In the genomic region with DNA sequence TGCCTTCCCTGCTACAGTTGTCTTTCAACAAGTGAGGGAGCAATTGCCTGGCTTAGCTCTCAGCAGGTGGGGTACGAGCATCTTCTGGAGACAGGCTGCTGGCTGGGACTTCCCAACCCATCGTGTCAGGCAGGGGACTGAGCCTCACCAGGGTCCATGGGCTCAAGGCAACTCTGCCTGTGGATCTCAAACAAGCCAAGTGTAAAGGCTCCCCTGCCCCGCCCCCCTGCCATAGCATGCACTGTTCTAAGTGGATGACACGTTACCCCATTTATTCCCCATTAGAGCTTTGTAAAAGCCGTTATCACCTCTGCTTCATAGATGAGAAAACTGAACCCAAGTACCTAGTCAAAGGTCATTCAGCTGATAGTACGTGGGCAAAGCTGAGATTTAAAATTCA, we compare ENCODE assay signal across 19 cellular contexts.
DNase-seq lines count a peak whose midpoint lies in the region; ATAC-seq, FAIRE-seq and TF ChIP-seq lines count a peak whose summit lies in the region.
"Had no signal": no experiment of that assay in that cellular context is flagged by ENCODE, and none has a peak within 500 bp of the region (broad histone marks: within the 10 kb centered on the region; RNA-seq: fewer than 3 reads in every experiment).

No MANE protein-coding gene starts in this region.

- no peaks in the 10 kb centered on the region for H4K20me1 ChIP-seq in neural progenitor cell (ENCODE audit: low read depth)
- H4K20me1 ChIP-seq: BLaER1 had no signal

- H3K9ac ChIP-seq in neural progenitor cell, result no peak overlapping the region
- H3K9ac ChIP-seq: BLaER1 had no signal

- no peaks in the 10 kb centered on the region for H3K79me2 ChIP-seq in neural progenitor cell (ENCODE audit: low read depth)

- POLR2A ChIA-PET in WTC11 (lab: Charles Lee), result no interaction called here
- POLR2A ChIA-PET in naive thymus-derived CD8-positive, alpha-beta T cell (lab: Charles Lee), result no interaction called here

- peak; percentile 24 for ATAC-seq in WTC11
- no peak for ATAC-seq in GM18909 (IDR thresholded peaks at IDR 0.05; ENCODE audit: poor library complexity, unreplicated experiment)
- no peak for ATAC-seq in naive thymus-derived CD8-positive, alpha-beta T cell
- ATAC-seq: GM12878 had no signal

- H3K36me3 Mint-ChIP-seq in WTC11 (no peaks in the 10 kb centered on the region), neural progenitor cell (no peaks in the 10 kb centered on the region)
- H3K36me3 Mint-ChIP-seq in naive thymus-derived CD8-positive, alpha-beta T cell, result no peaks in the 10 kb centered on the region
- H3K36me3 Mint-ChIP-seq: CD8-positive, alpha-beta memory T cell had no signal

- H3K4me1 Mint-ChIP-seq in WTC11 (peaks cover 66% of the 10 kb centered on the region), neural progenitor cell (peaks cover 65% of the 10 kb centered on the region)
- H3K4me1 Mint-ChIP-seq in naive thymus-derived CD8-positive, alpha-beta T cell, result no peaks in the 10 kb centered on the region
- H3K4me1 Mint-ChIP-seq: CD8-positive, alpha-beta memory T cell had no signal

- H3K9me3 Mint-ChIP-seq in WTC11, result no peaks in the 10 kb centered on the region
- H3K9me3 Mint-ChIP-seq in neural progenitor cell, result no peaks in the 10 kb centered on the region
- H3K9me3 Mint-ChIP-seq in naive thymus-derived CD8-positive, alpha-beta T cell, result peaks cover 0 to 7% (median 0%) of the 10 kb centered on the region in 9 donors

- H3F3A ChIP-seq in neural progenitor cell (ENCODE audit: low read depth), result peaks cover 30% of the 10 kb centered on the region

- TF ChIP-seq POLR2A in H54 (IDR thresholded peaks at IDR 0.05; ENCODE audit: low read depth, low read length), result no peak

- H3K36me3 ChIP-seq in neural progenitor cell, result no peaks in the 10 kb centered on the region
- H3K36me3 ChIP-seq: BLaER1 had no signal

- no peak overlapping the region for H3K27ac Mint-ChIP-seq in WTC11
- no peak overlapping the region for H3K27ac Mint-ChIP-seq in neural progenitor cell
- H3K27ac Mint-ChIP-seq in naive thymus-derived CD8-positive, alpha-beta T cell, result no peak overlapping the region
- H3K27ac Mint-ChIP-seq: CD8-positive, alpha-beta memory T cell had no signal

- H3K27ac ChIP-seq in dorsolateral prefrontal cortex (peak overlapping the region; percentile 61 to 100 (median 94)), neural progenitor cell (no peak overlapping the region)
- H3K27ac ChIP-seq: 22Rv1, BLaER1 had no signal

- H3K27me3 Mint-ChIP-seq in WTC11 (ENCODE audit: low read depth) (no peaks in the 10 kb centered on the region; the same call in 1 of the 2 replicates), neural progenitor cell (ENCODE audit: insufficient read depth, low read depth) (peaks cover 6% of the 10 kb centered on the region)
- peaks cover 0 to 13% (median 0%) of the 10 kb centered on the region in 5 donors for H3K27me3 Mint-ChIP-seq in naive thymus-derived CD8-positive, alpha-beta T cell
- H3K27me3 Mint-ChIP-seq: CD8-positive, alpha-beta memory T cell had no signal

- DNase-seq in ELF-1 (ENCODE audit: low read depth, low spot score) (peak; percentile 41), WTC11 (ENCODE audit: low spot score) (no peak), dorsolateral prefrontal cortex (no peak), neural progenitor cell (ENCODE audit: low spot score) (peak; percentile 44), AG20443 (ENCODE audit: low spot score) (no peak), H54 (ENCODE audit: insufficient read length, low spot score) (no peak)
- DNase-seq in naive thymus-derived CD8-positive, alpha-beta T cell, result no peak
- DNase-seq: AML-193; CD8-positive, alpha-beta memory T cell; DMS53; IMR-90; KBM-7 had no signal

- intact Hi-C loops in dorsolateral prefrontal cortex (cut with DNase I), result loop anchor here in 1 of 2 donors (2.0 kb wide), 1 partner anchor 68 kb away; no protein-coding TSS in a partner anchor

- CTCF ChIA-PET in WTC11 (lab: Charles Lee), result interaction anchor here (0.9 to 3.3 kb wide), 4 partner anchors 13 to 529 kb away, joined by 3 to 19 read pairs (median 12); no protein-coding TSS in a partner anchor

- TF ChIP-seq CTCF in WTC11 (IDR thresholded peaks at IDR 0.05) (no peak), dorsolateral prefrontal cortex (IDR thresholded peaks at IDR 0.05 in 54 of 56, conservative IDR thresholded peaks at IDR 0.05 in 2 of 56; ENCODE audit: low read depth in 1 of 56, partially characterized antibody in 56 of 56) (peak in 1 of 56 donors; percentile 5), neural progenitor cell (IDR thresholded peaks at IDR 0.05) (no peak)

- H3K4me2 ChIP-seq in neural progenitor cell, result peak overlapping the region; percentile 30
- H3K4me2 ChIP-seq: BLaER1 had no signal

- H3K4me1 ChIP-seq in neural progenitor cell, result peaks cover 61% of the 10 kb centered on the region

- H3K4me3 ChIP-seq in dorsolateral prefrontal cortex, result no peak overlapping the region
- H3K4me3 ChIP-seq in neural progenitor cell, result no peak overlapping the region
- H3K4me3 ChIP-seq: BLaER1, GM12878 had no signal

- H3K4me3 Mint-ChIP-seq in WTC11 (no peak overlapping the region), neural progenitor cell (no peak overlapping the region)
- no peak overlapping the region for H3K4me3 Mint-ChIP-seq in naive thymus-derived CD8-positive, alpha-beta T cell
- H3K4me3 Mint-ChIP-seq: CD8-positive, alpha-beta memory T cell had no signal

- H3K27me3 ChIP-seq in dorsolateral prefrontal cortex, result no peaks in the 10 kb centered on the region
- H3K27me3 ChIP-seq in neural progenitor cell, result no peaks in the 10 kb centered on the region
- H3K27me3 ChIP-seq: BLaER1 had no signal

- FAIRE-seq in H54 (lab: Jason Lieb, UNC), result no peak
- FAIRE-seq: GM12878, GM18507, GM19239, H1 had no signal

- no peaks in the 10 kb centered on the region for H3K9me3 ChIP-seq in neural progenitor cell (ENCODE audit: low read depth)
- H3K9me3 ChIP-seq: BLaER1 had no signal

- H2AFZ ChIP-seq in neural progenitor cell (replicated peaks), result no peak overlapping the region

TF ChIP-seq in WTC11, 78 proteins besides CTCF, POLR2A, EP300 and RAD21 (continues in another document):
- TF ChIP-seq GABPB1 (CRISPR knock-in tag; IDR thresholded peaks at IDR 0.05), result no peak
- TF ChIP-seq, protein P1, sequence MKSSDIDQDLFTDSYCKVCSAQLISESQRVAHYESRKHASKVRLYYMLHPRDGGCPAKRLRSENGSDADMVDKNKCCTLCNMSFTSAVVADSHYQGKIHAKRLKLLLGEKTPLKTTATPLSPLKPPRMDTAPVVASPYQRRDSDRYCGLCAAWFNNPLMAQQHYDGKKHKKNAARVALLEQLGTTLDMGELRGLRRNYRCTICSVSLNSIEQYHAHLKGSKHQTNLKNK (CRISPR knock-in tag; IDR thresholded peaks at IDR 0.05), result no peak
- TF ChIP-seq, protein P2, sequence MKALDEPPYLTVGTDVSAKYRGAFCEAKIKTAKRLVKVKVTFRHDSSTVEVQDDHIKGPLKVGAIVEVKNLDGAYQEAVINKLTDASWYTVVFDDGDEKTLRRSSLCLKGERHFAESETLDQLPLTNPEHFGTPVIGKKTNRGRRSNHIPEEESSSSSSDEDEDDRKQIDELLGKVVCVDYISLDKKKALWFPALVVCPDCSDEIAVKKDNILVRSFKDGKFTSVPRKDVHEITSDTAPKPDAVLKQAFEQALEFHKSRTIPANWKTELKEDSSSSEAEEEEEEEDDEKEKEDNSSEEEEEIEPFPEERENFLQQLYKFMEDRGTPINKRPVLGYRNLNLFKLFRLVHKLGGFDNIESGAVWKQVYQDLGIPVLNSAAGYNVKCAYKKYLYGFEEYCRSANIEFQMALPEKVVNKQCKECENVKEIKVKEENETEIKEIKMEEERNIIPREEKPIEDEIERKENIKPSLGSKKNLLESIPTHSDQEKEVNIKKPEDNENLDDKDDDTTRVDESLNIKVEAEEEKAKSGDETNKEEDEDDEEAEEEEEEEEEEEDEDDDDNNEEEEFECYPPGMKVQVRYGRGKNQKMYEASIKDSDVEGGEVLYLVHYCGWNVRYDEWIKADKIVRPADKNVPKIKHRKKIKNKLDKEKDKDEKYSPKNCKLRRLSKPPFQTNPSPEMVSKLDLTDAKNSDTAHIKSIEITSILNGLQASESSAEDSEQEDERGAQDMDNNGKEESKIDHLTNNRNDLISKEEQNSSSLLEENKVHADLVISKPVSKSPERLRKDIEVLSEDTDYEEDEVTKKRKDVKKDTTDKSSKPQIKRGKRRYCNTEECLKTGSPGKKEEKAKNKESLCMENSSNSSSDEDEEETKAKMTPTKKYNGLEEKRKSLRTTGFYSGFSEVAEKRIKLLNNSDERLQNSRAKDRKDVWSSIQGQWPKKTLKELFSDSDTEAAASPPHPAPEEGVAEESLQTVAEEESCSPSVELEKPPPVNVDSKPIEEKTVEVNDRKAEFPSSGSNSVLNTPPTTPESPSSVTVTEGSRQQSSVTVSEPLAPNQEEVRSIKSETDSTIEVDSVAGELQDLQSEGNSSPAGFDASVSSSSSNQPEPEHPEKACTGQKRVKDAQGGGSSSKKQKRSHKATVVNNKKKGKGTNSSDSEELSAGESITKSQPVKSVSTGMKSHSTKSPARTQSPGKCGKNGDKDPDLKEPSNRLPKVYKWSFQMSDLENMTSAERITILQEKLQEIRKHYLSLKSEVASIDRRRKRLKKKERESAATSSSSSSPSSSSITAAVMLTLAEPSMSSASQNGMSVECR (CRISPR knock-in tag; IDR thresholded peaks at IDR 0.05; ENCODE audit: borderline replicate concordance), result no peak
- no peak for TF ChIP-seq OVOL2 (CRISPR knock-in tag; IDR thresholded peaks at IDR 0.05; ENCODE audit: borderline replicate concordance)
- no peak for TF ChIP-seq RORB (CRISPR knock-in tag; IDR thresholded peaks at IDR 0.05)
- TF ChIP-seq NR3C1 (CRISPR knock-in tag; conservative IDR thresholded peaks at IDR 0.05; ENCODE audit: low read depth), result no peak
- TF ChIP-seq, protein P3, sequence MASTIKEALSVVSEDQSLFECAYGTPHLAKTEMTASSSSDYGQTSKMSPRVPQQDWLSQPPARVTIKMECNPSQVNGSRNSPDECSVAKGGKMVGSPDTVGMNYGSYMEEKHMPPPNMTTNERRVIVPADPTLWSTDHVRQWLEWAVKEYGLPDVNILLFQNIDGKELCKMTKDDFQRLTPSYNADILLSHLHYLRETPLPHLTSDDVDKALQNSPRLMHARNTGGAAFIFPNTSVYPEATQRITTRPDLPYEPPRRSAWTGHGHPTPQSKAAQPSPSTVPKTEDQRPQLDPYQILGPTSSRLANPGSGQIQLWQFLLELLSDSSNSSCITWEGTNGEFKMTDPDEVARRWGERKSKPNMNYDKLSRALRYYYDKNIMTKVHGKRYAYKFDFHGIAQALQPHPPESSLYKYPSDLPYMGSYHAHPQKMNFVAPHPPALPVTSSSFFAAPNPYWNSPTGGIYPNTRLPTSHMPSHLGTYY (CRISPR knock-in tag; IDR thresholded peaks at IDR 0.05), result no peak

Comparison
In these comparisons a context has a peak if more than half of its experiments do, and no peak if none do; other contexts are left out.
1. DNase-seq: peak in ELF-1 (single experiment) and neural progenitor cell (single experiment); none in WTC11 (single experiment), dorsolateral prefrontal cortex (0 of 10), AG20443 (single experiment), naive thymus-derived CD8-positive, alpha-beta T cell (0 of 10) and H54 (single experiment).